ENCODE assay signal across 18 cellular contexts in genomic region chr7:31203551-31203950, GRCh38.
DNase-seq lines count a peak whose midpoint lies in the region; ATAC-seq and TF ChIP-seq lines count a peak whose summit lies in the region.
"Had no signal": no experiment of that assay in that cellular context is flagged by ENCODE, and none has a peak within 500 bp of the region (broad histone marks: within the 10 kb centered on the region; RNA-seq: fewer than 3 reads in every experiment).

No MANE protein-coding gene starts in this region.

- DNase-seq in CMK (ENCODE audit: low read depth) (peak; percentile 40), SK-N-MC (ENCODE audit: low read depth, low spot score) (no peak), dorsolateral prefrontal cortex (no peak), mucosa of descending colon (no peak), NK-92 (lab: John Stamatoyannopoulos, UW; ENCODE audit: unreplicated experiment) (no peak)
- DNase-seq: CD4-positive, CD25-positive, alpha-beta regulatory T cell; CD8-positive, alpha-beta T cell; DMS53; DMS79 treated with DMSO at 0.1 percent for 48 hours; GF-D8; GOT3; HFFc6 had no signal

- no peak overlapping the region for H3K9ac ChIP-seq in SK-N-MC (ENCODE audit: insufficient read length)
- H3K9ac ChIP-seq: BLaER1 had no signal

- H3K27ac ChIP-seq in SK-N-MC = peak overlapping the region; percentile 70
- H3K27ac ChIP-seq in dorsolateral prefrontal cortex = peak overlapping the region in 39 of 59 donors; percentile 9 to 76 (median 50)
- peak overlapping the region; percentile 40 for H3K27ac ChIP-seq in temporal lobe (ENCODE audit: low read depth, low read length)
- H3K27ac ChIP-seq: BLaER1, C4-2B had no signal

- H3K4me1 ChIP-seq in mucosa of descending colon (ENCODE audit: low read depth) = no peaks in the 10 kb centered on the region
- H3K4me1 ChIP-seq: BLaER1, HAP-1 had no signal

- no peak for ATAC-seq in GM21390 (IDR thresholded peaks at IDR 0.05; ENCODE audit: unreplicated experiment)
- no peak for ATAC-seq in mucosa of descending colon
- no peak for ATAC-seq in HG03342 (IDR thresholded peaks at IDR 0.05; ENCODE audit: unreplicated experiment)
- ATAC-seq: CD8-positive, alpha-beta T cell had no signal

- H3K36me3 ChIP-seq in SK-N-MC (ENCODE audit: insufficient read depth, low read length) = no peaks in the 10 kb centered on the region
- no peaks in the 10 kb centered on the region for H3K36me3 ChIP-seq in mucosa of descending colon (ENCODE audit: low read depth)
- H3K36me3 ChIP-seq: BLaER1, HAP-1 had no signal

- H3K9me3 ChIP-seq in SK-N-MC (ENCODE audit: low read depth, low read length) (no peaks in the 10 kb centered on the region; the same call in 1 of the 2 replicates), mucosa of descending colon (no peaks in the 10 kb centered on the region)
- H3K9me3 ChIP-seq: HAP-1 had no signal

- H3K4me3 ChIP-seq in SK-N-MC (peak overlapping the region; percentile 34; the same call in 1 of the 2 replicates), dorsolateral prefrontal cortex (no peak overlapping the region), mucosa of descending colon (no peak overlapping the region)
- H3K4me3 ChIP-seq: BLaER1, HAP-1 had no signal

- no peaks in the 10 kb centered on the region for H3K27me3 ChIP-seq in dorsolateral prefrontal cortex
- H3K27me3 ChIP-seq: BLaER1 had no signal

- no peak for TF ChIP-seq CTCF in dorsolateral prefrontal cortex (IDR thresholded peaks at IDR 0.05 in 54 of 56, conservative IDR thresholded peaks at IDR 0.05 in 2 of 56; ENCODE audit: low read depth in 1 of 56, partially characterized antibody in 56 of 56)
- TF ChIP-seq CTCF in mucosa of descending colon (IDR thresholded peaks at IDR 0.05) = no peak

- intact Hi-C loops in dorsolateral prefrontal cortex (cut with DNase I) (no loop called here), mucosa of descending colon (cut with DNase I, micrococcal nuclease) (no loop called here)
